8 cellular contexts compared by ENCODE assay signal in the genomic region with DNA sequence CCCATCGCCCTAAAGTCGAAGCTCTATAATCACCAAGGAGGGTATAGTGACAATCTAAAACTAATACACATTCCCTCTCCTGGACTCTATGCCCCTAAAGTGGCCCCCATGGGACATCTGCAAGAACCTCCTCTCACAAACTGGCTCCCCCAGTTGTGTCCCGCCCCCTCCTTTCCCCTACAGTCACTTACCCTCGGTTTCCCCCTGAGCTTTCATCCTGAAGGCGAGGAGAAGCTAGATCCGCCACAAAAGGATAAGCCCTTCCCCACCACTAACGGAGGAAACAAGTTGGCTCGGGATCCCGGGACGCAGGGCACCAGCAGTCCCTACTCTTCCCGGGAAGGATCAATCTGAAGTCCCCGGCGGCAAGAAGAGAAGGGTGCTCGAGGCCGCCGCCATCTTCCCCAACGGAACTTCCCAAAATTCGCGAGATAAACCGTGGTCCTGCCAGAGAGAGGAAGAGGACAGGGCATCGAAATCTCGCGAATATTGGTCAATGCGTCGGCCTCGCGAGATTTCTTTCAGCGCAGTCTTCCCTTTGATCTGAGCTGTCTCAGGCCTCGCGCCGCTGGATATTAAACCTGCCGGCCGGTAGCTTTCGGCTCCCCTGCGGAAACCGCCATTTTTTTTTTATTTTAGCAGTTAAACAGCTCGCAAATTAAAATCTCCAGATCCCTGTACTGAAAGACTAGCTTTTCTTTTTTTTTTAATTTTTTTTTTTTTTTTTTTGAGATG. TPM values are rescaled to one million over a fixed set of nuclear protein-coding genes. Genes with fewer than 3 reads are reported as not detected.
DNase-seq lines count a peak whose midpoint lies in the region; ATAC-seq, FAIRE-seq and TF ChIP-seq lines count a peak whose summit lies in the region.

A gene with protein sequence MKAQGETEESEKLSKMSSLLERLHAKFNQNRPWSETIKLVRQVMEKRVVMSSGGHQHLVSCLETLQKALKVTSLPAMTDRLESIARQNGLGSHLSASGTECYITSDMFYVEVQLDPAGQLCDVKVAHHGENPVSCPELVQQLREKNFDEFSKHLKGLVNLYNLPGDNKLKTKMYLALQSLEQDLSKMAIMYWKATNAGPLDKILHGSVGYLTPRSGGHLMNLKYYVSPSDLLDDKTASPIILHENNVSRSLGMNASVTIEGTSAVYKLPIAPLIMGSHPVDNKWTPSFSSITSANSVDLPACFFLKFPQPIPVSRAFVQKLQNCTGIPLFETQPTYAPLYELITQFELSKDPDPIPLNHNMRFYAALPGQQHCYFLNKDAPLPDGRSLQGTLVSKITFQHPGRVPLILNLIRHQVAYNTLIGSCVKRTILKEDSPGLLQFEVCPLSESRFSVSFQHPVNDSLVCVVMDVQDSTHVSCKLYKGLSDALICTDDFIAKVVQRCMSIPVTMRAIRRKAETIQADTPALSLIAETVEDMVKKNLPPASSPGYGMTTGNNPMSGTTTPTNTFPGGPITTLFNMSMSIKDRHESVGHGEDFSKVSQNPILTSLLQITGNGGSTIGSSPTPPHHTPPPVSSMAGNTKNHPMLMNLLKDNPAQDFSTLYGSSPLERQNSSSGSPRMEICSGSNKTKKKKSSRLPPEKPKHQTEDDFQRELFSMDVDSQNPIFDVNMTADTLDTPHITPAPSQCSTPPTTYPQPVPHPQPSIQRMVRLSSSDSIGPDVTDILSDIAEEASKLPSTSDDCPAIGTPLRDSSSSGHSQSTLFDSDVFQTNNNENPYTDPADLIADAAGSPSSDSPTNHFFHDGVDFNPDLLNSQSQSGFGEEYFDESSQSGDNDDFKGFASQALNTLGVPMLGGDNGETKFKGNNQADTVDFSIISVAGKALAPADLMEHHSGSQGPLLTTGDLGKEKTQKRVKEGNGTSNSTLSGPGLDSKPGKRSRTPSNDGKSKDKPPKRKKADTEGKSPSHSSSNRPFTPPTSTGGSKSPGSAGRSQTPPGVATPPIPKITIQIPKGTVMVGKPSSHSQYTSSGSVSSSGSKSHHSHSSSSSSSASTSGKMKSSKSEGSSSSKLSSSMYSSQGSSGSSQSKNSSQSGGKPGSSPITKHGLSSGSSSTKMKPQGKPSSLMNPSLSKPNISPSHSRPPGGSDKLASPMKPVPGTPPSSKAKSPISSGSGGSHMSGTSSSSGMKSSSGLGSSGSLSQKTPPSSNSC (N-terminal part only) (minus strand): TSS at position 417 of the 735 bp plus-strand sequence. CDS start 201 bp downstream, at position 216.

- H3K4me3 ChIP-seq in ACC112 (ENCODE audit: low read depth, low read length) (peak within 1 kb of the TSS; percentile 87), WERI-Rb-1 (ENCODE audit: low read depth, low read length) (peak within 1 kb of the TSS; percentile 99), mammary epithelial cell (replicated peaks in 1 of 3; ENCODE audit: insufficient read depth in 1 of 3, low read depth in 2 of 3, low read length in 3 of 3) (peak within 1 kb of the TSS; percentile 77 to 82 (median 79)), iPS-20b (ENCODE audit: low read length) (peak within 1 kb of the TSS; percentile 82), small intestine (ENCODE audit: low read depth in 1 of 2, low read length in 2 of 2) (peak within 1 kb of the TSS; percentile 61 to 98)

- TF ChIP-seq CTCF in WERI-Rb-1 (IDR thresholded peaks at IDR 0.05; ENCODE audit: low read depth, low read length) (no peak), mammary epithelial cell (conservative IDR thresholded peaks at IDR 0.05 in 1 of 2, IDR thresholded peaks at IDR 0.05 in 1 of 2; ENCODE audit: extremely low read depth in 1 of 2, insufficient read depth in 1 of 2, low read depth in 1 of 2, low read length in 2 of 2) (no peak)

- H3K79me2 ChIP-seq in ACC112 (ENCODE audit: control insufficient read depth, insufficient read depth, low read length, unreplicated experiment) (peaks cover 38% of the 10 kb centered on the region), mammary epithelial cell (ENCODE audit: insufficient read depth, low read length) (peaks cover 43% of the 10 kb centered on the region)

- no peak for FAIRE-seq in small intestine (lab: Jason Lieb, UNC)

- CTCF ChIA-PET in mammary epithelial cell (lab: Charles Lee; ENCODE audit: low non-redundant PET): no interaction called here

- H3K27me3 ChIP-seq in ACC112 (ENCODE audit: insufficient read depth, low read length) (no peaks in the 10 kb centered on the region), WERI-Rb-1 (ENCODE audit: insufficient read depth, low read depth, severe bottlenecking) (no peaks in the 10 kb centered on the region), mammary epithelial cell (ENCODE audit: insufficient read depth, low read length) (no peaks in the 10 kb centered on the region), iPS-20b (ENCODE audit: insufficient read depth, low read length) (no peaks in the 10 kb centered on the region), small intestine (ENCODE audit: control insufficient read depth in 2 of 2, insufficient read depth in 2 of 2, low read length in 2 of 2) (no peaks in the 10 kb centered on the region)

- DNase-seq in NCI-H2227 (lab: John Stamatoyannopoulos, UW; ENCODE audit: unreplicated experiment) (peak; percentile 99), WERI-Rb-1 (peak; percentile 99), mammary epithelial cell (peak; percentile 97), small intestine (peak; percentile 98)

- H3K4me1 ChIP-seq in ACC112 (ENCODE audit: control insufficient read depth, insufficient read depth, low read length, unreplicated experiment) (no peaks in the 10 kb centered on the region), mammary epithelial cell (ENCODE audit: insufficient read depth, low read length) (peaks cover 9% of the 10 kb centered on the region), iPS-20b (ENCODE audit: insufficient read depth, low read length) (no peaks in the 10 kb centered on the region; the same call in 1 of the 2 replicates), small intestine (ENCODE audit: control insufficient read depth in 2 of 2, insufficient read depth in 1 of 2, low read depth in 1 of 2, low read length in 1 of 2) (peaks cover 0 to 4% of the 10 kb centered on the region in 2 donors)

- BruUV-seq in mammary epithelial cell (replicated peaks; lab: Mats Ljungman, UMichigan): TSS peak; percentile 66

- H4K20me1 ChIP-seq in mammary epithelial cell (ENCODE audit: insufficient read depth, low read length): no peaks in the 10 kb centered on the region

- peak; percentile 68 for ATAC-seq in GM18870 (IDR thresholded peaks at IDR 0.05; ENCODE audit: unreplicated experiment)
- ATAC-seq in HG03139 (IDR thresholded peaks at IDR 0.05; ENCODE audit: unreplicated experiment): peak; percentile 87

- H3K9ac ChIP-seq in mammary epithelial cell (ENCODE audit: insufficient read depth, low read length): peak within 1 kb of the TSS; percentile 100
- H3K9ac ChIP-seq in iPS-20b (ENCODE audit: low read depth, low read length): peak within 1 kb of the TSS; percentile 98

- dilution Hi-C loops in mammary epithelial cell (cut with HindIII; ENCODE audit: low sequenced_read_pairs): no loop called here

- intact Hi-C loops in mammary epithelial cell (cut with micrococcal nuclease): loop anchor here (1.0 to 5.0 kb wide), 2 partner anchors 10 to 36 kb away; a partner anchor contains a TSS

- in situ Hi-C loops in mammary epithelial cell (cut with MboI; ENCODE audit: low sequenced_read_pairs in 2 of 2): no loop called here

- H3K9me3 ChIP-seq in WERI-Rb-1 (ENCODE audit: severe bottlenecking) (no peaks in the 10 kb centered on the region), mammary epithelial cell (replicated peaks; ENCODE audit: insufficient read depth, low read length) (no peaks in the 10 kb centered on the region), iPS-20b (ENCODE audit: insufficient read depth, low read depth, low read length) (no peaks in the 10 kb centered on the region), small intestine (ENCODE audit: control insufficient read depth, low read depth) (no peaks in the 10 kb centered on the region)

- peak within 1 kb of the TSS; percentile 90 for H3K4me2 ChIP-seq in mammary epithelial cell (ENCODE audit: insufficient read depth, low read depth, low read length)

- H2AFZ ChIP-seq in ACC112 (ENCODE audit: low read length, unreplicated experiment) (peak within 1 kb of the TSS; percentile 69), mammary epithelial cell (ENCODE audit: low read depth, low read length) (peak within 1 kb of the TSS; percentile 99)

- peak within 1 kb of the TSS; percentile 78 for H3K27ac ChIP-seq in ACC112 (ENCODE audit: low read depth, low read length)
- H3K27ac ChIP-seq in WERI-Rb-1: peak within 1 kb of the TSS; percentile 96
- peak within 1 kb of the TSS; percentile 91 for H3K27ac ChIP-seq in mammary epithelial cell (ENCODE audit: insufficient read depth, low read depth, low read length)
- H3K27ac ChIP-seq in iPS-20b (ENCODE audit: low read length): peak within 1 kb of the TSS; percentile 49
- H3K27ac ChIP-seq in small intestine (ENCODE audit: low read depth in 1 of 2, low read length in 1 of 2): peak within 1 kb of the TSS; percentile 81 to 94

- WGBS in mammary epithelial cell (ENCODE audit: low coverage, missing lambda C conversion rate): 0% methylated on average over 12 of the region's 37 CpGs
- WGBS in small intestine, 3 donors: 0 to 1% (median 0%) methylated on average over 37 of the region's 37 CpGs

- H3K36me3 ChIP-seq in ACC112 (ENCODE audit: insufficient read depth, low read length) (peaks cover 4% of the 10 kb centered on the region; the same call in 1 of the 2 replicates), WERI-Rb-1 (peaks cover 37% of the 10 kb centered on the region), mammary epithelial cell (ENCODE audit: insufficient read depth, low read length) (peaks cover 1% of the 10 kb centered on the region), iPS-20b (ENCODE audit: insufficient read depth, low read depth, low read length) (peaks cover 20% of the 10 kb centered on the region), small intestine (ENCODE audit: control insufficient read depth in 2 of 2, insufficient read depth in 2 of 2, low read length in 2 of 2) (peaks cover 0 to 3% of the 10 kb centered on the region in 2 donors)

RNA-seq across cellular contexts. Expression of the gene that starts here (rescaled TPM):
- total RNA-seq in mammary epithelial cell: 10 to 100 TPM; 26.7 to 41.7 TPM
- polyA plus RNA-seq in mammary epithelial cell (21.4 TPM), small intestine (10 to 100 TPM in 1 of 3 donors, 1 to 10 TPM in 2; 4.5 to 13.8 (median 6.2) TPM)
- polyA minus RNA-seq in mammary epithelial cell: 27.4 TPM

Comparison
In these comparisons a context has a peak if more than half of its experiments do, and no peak if none do; other contexts are left out.
1. Peak in every context shown above with its lines: DNase-seq, ATAC-seq, H3K4me3 ChIP-seq and H3K27ac ChIP-seq.